Comparison of ENCODE assay signal across 24 cellular contexts in the genomic region with DNA sequence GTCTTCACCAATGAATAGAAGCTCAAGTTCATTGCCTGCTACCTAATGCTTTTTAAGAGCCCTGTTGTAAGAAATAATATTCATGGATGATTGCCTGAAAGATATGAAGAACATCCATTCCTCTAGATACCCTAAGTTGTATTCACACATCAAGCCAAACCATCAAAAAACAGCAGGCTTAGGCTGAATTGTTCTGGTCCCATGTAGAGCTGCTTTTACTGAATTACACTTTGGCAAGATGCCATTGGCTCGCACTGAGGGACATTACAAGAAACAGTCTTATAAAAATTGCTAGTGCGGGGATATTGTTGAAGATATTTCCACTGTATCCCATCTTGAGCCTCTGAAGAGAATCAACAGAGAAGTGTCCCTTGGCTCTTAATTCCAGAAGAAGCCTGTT.
DNase-seq lines count a peak whose midpoint lies in the region; TF ChIP-seq lines count a peak whose summit lies in the region.
"Had no signal": no experiment of that assay in that cellular context is flagged by ENCODE, and none has a peak within 500 bp of the region (broad histone marks: within the 10 kb centered on the region; RNA-seq: fewer than 3 reads in every experiment).

No MANE protein-coding gene starts in this region.

- H3K4me1 ChIP-seq in stomach = peaks cover 20 to 39% (median 28%) of the 10 kb centered on the region in 4 donors
- H3K4me1 ChIP-seq: HAP-1 had no signal

- H3K4me1 Mint-ChIP-seq in CD14-positive monocyte = peaks cover 56% of the 10 kb centered on the region
- H3K4me1 Mint-ChIP-seq in nephron = peaks cover 44% of the 10 kb centered on the region
- H3K4me1 Mint-ChIP-seq: central memory CD8-positive, alpha-beta T cell had no signal

- DNase-seq in CD14-positive monocyte (ENCODE audit: low spot score) (no peak), NCI-H2227 (lab: John Stamatoyannopoulos, UW; ENCODE audit: unreplicated experiment) (peak; percentile 25), choroid plexus epithelial cell (ENCODE audit: low read depth) (peak; percentile 66), NCI-H1930 (lab: John Stamatoyannopoulos, UW) (no peak), OCI-M2 (lab: John Stamatoyannopoulos, UW; ENCODE audit: unreplicated experiment) (no peak), stomach (no peak)
- no peak for DNase-seq in stimulated activated CD4-positive, alpha-beta T cell treated with anti-CD3 and anti-CD28 coated beads, Interleukin-1b, Interleukin-23, amount 100 ng/mL, for 48 hours
- DNase-seq: activated CD4-positive, alpha-beta T cell treated with anti-CD3 and anti-CD28 coated beads, Interleukin-2, amount 50 U/mL, for 48 hours; activated CD4-positive, CD25-positive, alpha-beta regulatory T cell treated with anti-CD3 and anti-CD28 coated beads, Interleukin-2, amount 50 U/mL, for 72 hours; activated T-cell treated with anti-CD3 and anti-CD28 coated beads, Interleukin-2, amount 50 U/mL, for 72 hours; hippocampal formation; left colon; NCI-H2029; nephron progenitor cell; ovary; retina; stimulated activated CD4-positive, alpha-beta T cell treated with anti-CD3 and anti-CD28 coated beads, Interleukin-2, amount 100 ng/mL, for 48 hours; T-helper 2 cell had no signal

- H3K9me3 Mint-ChIP-seq in CD14-positive monocyte = no peaks in the 10 kb centered on the region
- H3K9me3 Mint-ChIP-seq in nephron = no peaks in the 10 kb centered on the region
- H3K9me3 Mint-ChIP-seq: activated T-cell treated with anti-CD3 and anti-CD28 coated beads, Interleukin-2, amount 50 U/mL, for 72 hours; central memory CD8-positive, alpha-beta T cell; nephron progenitor cell had no signal

- no peak overlapping the region for H3K4me3 ChIP-seq in choroid plexus epithelial cell (ENCODE audit: low read depth, low read length)
- no peak overlapping the region for H3K4me3 ChIP-seq in stomach
- H3K4me3 ChIP-seq: ascending aorta, BLaER1, esophagus muscularis mucosa, HAP-1, ovary had no signal

- no peak for TF ChIP-seq CTCF in CD14-positive monocyte (IDR thresholded peaks at IDR 0.05)
- TF ChIP-seq CTCF in choroid plexus epithelial cell (conservative IDR thresholded peaks at IDR 0.05; ENCODE audit: low read depth, low read length) = no peak
- TF ChIP-seq CTCF in nephron (IDR thresholded peaks at IDR 0.05; ENCODE audit: unreplicated experiment in 3 of 3) = no peak
- TF ChIP-seq CTCF in stomach (IDR thresholded peaks at IDR 0.05) = no peak

- peaks cover 2 to 4% of the 10 kb centered on the region in 2 donors for H3K36me3 Mint-ChIP-seq in CD14-positive monocyte
- no peaks in the 10 kb centered on the region for H3K36me3 Mint-ChIP-seq in nephron (ENCODE audit: low read depth)

- no peaks in the 10 kb centered on the region for H3K36me3 ChIP-seq in stomach
- H3K36me3 ChIP-seq: ascending aorta, BLaER1, esophagus muscularis mucosa, HAP-1, ovary had no signal

- no peaks in the 10 kb centered on the region for H3K9me3 ChIP-seq in stomach
- H3K9me3 ChIP-seq: ascending aorta, BLaER1, esophagus muscularis mucosa, ovary had no signal

- H3K27ac ChIP-seq in stomach = no peak overlapping the region
- H3K27ac ChIP-seq: ascending aorta, BLaER1, ovary had no signal

- 61 to 81% (median 75%) methylated on average over 2 of the region's 2 CpGs for WGBS in stomach, 5 donors

- H3K27me3 Mint-ChIP-seq in CD14-positive monocyte (ENCODE audit: low read depth in 3 of 3) (peaks cover 0 to 2% (median 0%) of the 10 kb centered on the region in 3 donors), nephron (ENCODE audit: low read depth) (no peaks in the 10 kb centered on the region)

- no peaks in the 10 kb centered on the region for H3K27me3 ChIP-seq in stomach
- H3K27me3 ChIP-seq: ascending aorta, BLaER1, esophagus muscularis mucosa, ovary had no signal

- no peak for TF ChIP-seq POLR2A in stomach (IDR thresholded peaks at IDR 0.05)

- no peak overlapping the region for H3K4me3 Mint-ChIP-seq in CD14-positive monocyte
- H3K4me3 Mint-ChIP-seq in nephron = no peak overlapping the region
- H3K4me3 Mint-ChIP-seq: activated T-cell treated with anti-CD3 and anti-CD28 coated beads, Interleukin-2, amount 50 U/mL, for 72 hours; central memory CD8-positive, alpha-beta T cell; nephron progenitor cell had no signal

- intact Hi-C loops in CD14-positive monocyte (cut with micrococcal nuclease) = no loop called here
- intact Hi-C loops in stomach (cut with DNase I; ENCODE audit: low total_unique reads) = no loop called here

- no peak for TF ChIP-seq EP300 in stomach (IDR thresholded peaks at IDR 0.05)

- H3K27ac Mint-ChIP-seq in CD14-positive monocyte (peak overlapping the region in 4 of 7 donors; percentile 10 to 79 (median 58)), nephron (peak overlapping the region; percentile 21 to 27 (median 22))
- H3K27ac Mint-ChIP-seq: activated T-cell treated with anti-CD3 and anti-CD28 coated beads, Interleukin-2, amount 50 U/mL, for 72 hours had no signal

Comparison
In these comparisons a context has a peak if more than half of its experiments do, and no peak if none do; other contexts are left out.
1. DNase-seq: peak in NCI-H2227 (single experiment) and choroid plexus epithelial cell (single experiment); none in CD14-positive monocyte (single experiment), NCI-H1930 (0 of 2), OCI-M2 (single experiment), stimulated activated CD4-positive, alpha-beta T cell treated with anti-CD3 and anti-CD28 coated beads, Interleukin-1b, Interleukin-23, amount 100 ng/mL, for 48 hours (single experiment) and stomach (single experiment).